Comparison of ENCODE assay signal across 1 cellular context in the genomic region with DNA sequence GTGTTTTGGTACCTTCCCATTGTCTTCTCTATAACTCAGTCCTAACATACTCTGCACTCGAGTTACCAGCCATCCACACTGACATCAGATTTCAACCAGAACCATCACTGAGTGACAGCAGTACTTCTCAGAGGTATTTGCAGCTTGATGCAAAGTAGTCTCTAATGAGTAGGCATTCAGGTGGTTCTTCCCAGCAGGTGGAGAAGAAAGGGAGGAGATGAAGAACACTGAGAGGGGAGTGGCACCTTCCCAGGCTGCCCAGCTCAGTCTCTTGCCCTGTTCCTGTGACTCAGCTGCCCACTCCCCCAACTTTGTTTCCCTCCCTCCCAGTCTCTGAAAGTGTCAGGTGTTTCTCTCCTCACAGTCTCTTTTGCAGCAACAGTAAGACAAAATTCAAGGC.
TF ChIP-seq lines count a peak whose summit lies in the region.

No MANE protein-coding gene starts in this region.

TF ChIP-seq in GM23338, 12 proteins besides CTCF, POLR2A, EP300 and RAD21 (continued from another document):
- TF ChIP-seq ETS1 (IDR thresholded peaks at IDR 0.05) = no peak
- TF ChIP-seq CREB1 (CRISPR knock-in tag; IDR thresholded peaks at IDR 0.05; ENCODE audit: low read depth) = no peak
